ENCODE assay signal across 8 cellular contexts in genomic region chr13:32650705-32651311, GRCh38.
A peak's percentile ranks its signal among the peaks of the same experiment; 100 is the strongest.
DNase-seq lines count a peak whose midpoint lies in the region; ATAC-seq, FAIRE-seq and TF ChIP-seq lines count a peak whose summit lies in the region.

No MANE protein-coding gene starts in this region.

- H3K4me1 ChIP-seq in astrocyte (ENCODE audit: insufficient read depth, low read length), result no peaks in the 10 kb centered on the region

- no peaks in the 10 kb centered on the region for H3K9me3 ChIP-seq in astrocyte (ENCODE audit: insufficient read depth, low read depth, low read length)

- peaks cover 8% of the 10 kb centered on the region for H3K36me3 Mint-ChIP-seq in astrocyte (ENCODE audit: low read depth, unreplicated experiment)

- H3K27ac ChIP-seq in astrocyte (ENCODE audit: low read depth, low read length), result no peak overlapping the region

- no peaks in the 10 kb centered on the region for H3K36me3 ChIP-seq in astrocyte (ENCODE audit: insufficient read depth, low read length)

- peaks cover 3% of the 10 kb centered on the region for H3K9me3 Mint-ChIP-seq in astrocyte (ENCODE audit: unreplicated experiment)

- FAIRE-seq in astrocyte (lab: Jason Lieb, UNC), result peak; percentile 74

- H3K27ac Mint-ChIP-seq in astrocyte (ENCODE audit: unreplicated experiment), result no peak overlapping the region

- DNase-seq in EL (peak; percentile 65), LNCaP clone FGC (ENCODE audit: low read depth) (no peak), SW 1271 (lab: John Stamatoyannopoulos, UW) (peak; percentile 24 to 59), astrocyte (ENCODE audit: low read depth) (peak; percentile 49), iPS-NIHi11 (ENCODE audit: low spot score) (peak; percentile 61), DMS79 treated with DMSO at 0.1 percent for 48 hours (lab: John Stamatoyannopoulos, UW) (no peak)
- DNase-seq in stimulated activated CD4-positive, alpha-beta T cell treated with anti-CD3 and anti-CD28 coated beads, Interleukin-1b, Interleukin-23, amount 100 ng/mL, for 1 hour (ENCODE audit: low read depth in 2 of 2), result peak; percentile 11 to 16

- H4K20me1 ChIP-seq in astrocyte (ENCODE audit: insufficient read depth, low read length), result peaks cover 21% of the 10 kb centered on the region

- H3K27me3 ChIP-seq in astrocyte (ENCODE audit: insufficient read depth, low read length), result no peaks in the 10 kb centered on the region

- H3K9ac ChIP-seq in astrocyte (ENCODE audit: low read length), result no peak overlapping the region

- ATAC-seq in GM21619 (IDR thresholded peaks at IDR 0.05; ENCODE audit: unreplicated experiment), result peak; percentile 73

- H3K27me3 Mint-ChIP-seq in astrocyte (ENCODE audit: low read depth, unreplicated experiment), result no peaks in the 10 kb centered on the region

- H2AFZ ChIP-seq in astrocyte (ENCODE audit: low read depth, low read length), result no peak overlapping the region

- TF ChIP-seq CTCF in LNCaP clone FGC (IDR thresholded peaks at IDR 0.05; ENCODE audit: control insufficient read depth, extremely low read depth, insufficient read depth) (peak; percentile 75), astrocyte (IDR thresholded peaks at IDR 0.05; ENCODE audit: insufficient read depth, low read depth, low read length) (peak; percentile 85)

- no peak overlapping the region for H3K4me2 ChIP-seq in astrocyte (ENCODE audit: low read length)

- peaks cover 61% of the 10 kb centered on the region for H3K79me2 ChIP-seq in astrocyte (ENCODE audit: insufficient read depth, low read length)

- H3K4me3 ChIP-seq in LNCaP clone FGC (ENCODE audit: low read depth, low read length) (no peak overlapping the region), astrocyte (ENCODE audit: insufficient read depth, low read depth, low read length) (no peak overlapping the region)

- H3K4me1 Mint-ChIP-seq in astrocyte (ENCODE audit: low read depth, unreplicated experiment), result peaks cover 7% of the 10 kb centered on the region

- H3K4me3 Mint-ChIP-seq in astrocyte (ENCODE audit: unreplicated experiment), result no peak overlapping the region

Comparison
In these comparisons a context has a peak if more than half of its experiments do, and no peak if none do; other contexts are left out.
1. DNase-seq: peak in EL (single experiment), SW 1271 (2 of 2), astrocyte (single experiment), iPS-NIHi11 (single experiment) and stimulated activated CD4-positive, alpha-beta T cell treated with anti-CD3 and anti-CD28 coated beads, Interleukin-1b, Interleukin-23, amount 100 ng/mL, for 1 hour (2 of 2); none in LNCaP clone FGC (single experiment) and DMS79 treated with DMSO at 0.1 percent for 48 hours (single experiment).